ENCODE assay signal across 14 cellular contexts in the genomic region with DNA sequence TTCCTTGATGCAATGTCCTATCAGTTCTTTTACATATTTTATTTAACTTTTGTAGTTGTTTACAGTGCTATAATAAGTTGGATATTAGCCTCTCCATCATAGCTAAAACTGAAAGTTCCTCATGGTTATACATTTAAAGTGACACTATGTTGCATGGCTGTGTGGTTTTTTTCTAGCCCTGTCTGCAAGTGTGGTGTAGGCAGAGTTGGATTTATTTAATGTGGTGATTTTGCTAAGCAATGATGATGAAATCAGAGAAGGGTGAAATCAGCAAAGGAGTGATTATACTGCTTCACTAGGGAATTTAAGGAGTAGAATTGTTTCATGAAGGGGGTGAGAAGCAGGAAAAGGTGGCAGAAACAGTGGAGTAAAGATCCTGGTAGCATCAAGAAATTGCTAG.
"Had no signal": no experiment of that assay in that cellular context is flagged by ENCODE, and none has a peak within 500 bp of the region (broad histone marks: within the 10 kb centered on the region; RNA-seq: fewer than 3 reads in every experiment).

No MANE protein-coding gene starts in this region.

- H3K36me3 Mint-ChIP-seq: memory B cell had no signal

- H3K9me3 Mint-ChIP-seq: activated CD4-positive, alpha-beta T cell treated with anti-CD3 and anti-CD28 coated beads, Interleukin-2, amount 10 ng/mL, durations not matched to agents 7 days and 5 days; activated T-cell treated with anti-CD3 and anti-CD28 coated beads, Interleukin-2, amount 50 U/mL, for 4 hours; memory B cell; naive thymus-derived CD4-positive, alpha-beta T cell had no signal

- H3K4me3 Mint-ChIP-seq: activated CD4-positive, alpha-beta T cell treated with anti-CD3 and anti-CD28 coated beads, Interleukin-2, amount 10 ng/mL, durations not matched to agents 7 days and 5 days; activated T-cell treated with anti-CD3 and anti-CD28 coated beads, Interleukin-2, amount 50 U/mL, for 4 hours; memory B cell; naive thymus-derived CD4-positive, alpha-beta T cell had no signal

- DNase-seq: activated CD4-positive, alpha-beta T cell treated with anti-CD3 and anti-CD28 coated beads, Interleukin-2, amount 10 ng/mL, durations not matched to agents 7 days and 5 days; activated CD4-positive, CD25-positive, alpha-beta regulatory T cell; activated T-cell treated with anti-CD3 and anti-CD28 coated beads, Interleukin-2, amount 50 U/mL, for 4 hours; adrenal gland; dorsolateral prefrontal cortex; kidney; left ventricle myocardium superior; mucosa of descending colon; naive thymus-derived CD4-positive, alpha-beta T cell; stimulated activated CD4-positive, alpha-beta T cell treated with anti-CD3 and anti-CD28 coated beads, Interleukin-4, amount 100 ng/mL, for 24 hours; SW 1271; thyroid gland had no signal

- ATAC-seq: activated T-cell treated with anti-CD3 and anti-CD28 coated beads, Interleukin-2, amount 50 U/mL, for 4 hours; left ventricle myocardium superior; naive thymus-derived CD4-positive, alpha-beta T cell had no signal

- H3K27me3 Mint-ChIP-seq: activated CD4-positive, alpha-beta T cell treated with anti-CD3 and anti-CD28 coated beads, Interleukin-2, amount 10 ng/mL, durations not matched to agents 7 days and 5 days; naive thymus-derived CD4-positive, alpha-beta T cell; progenitor cell of endocrine pancreas had no signal

- H3K27ac Mint-ChIP-seq: activated CD4-positive, alpha-beta T cell treated with anti-CD3 and anti-CD28 coated beads, Interleukin-2, amount 10 ng/mL, durations not matched to agents 7 days and 5 days; memory B cell; naive thymus-derived CD4-positive, alpha-beta T cell had no signal

- H3K4me1 Mint-ChIP-seq: memory B cell had no signal
